8 cellular contexts compared by ENCODE assay signal in genomic region chr10:101569838-101570763, GRCh38. TPM values are rescaled to one million over a fixed set of nuclear protein-coding genes. Genes with fewer than 3 reads are reported as not detected.
DNase-seq lines count a peak whose midpoint lies in the region; TF ChIP-seq lines count a peak whose summit lies in the region.

No MANE protein-coding gene starts in this region.

- no peaks in the 10 kb centered on the region for H3K27me3 ChIP-seq in HAP-1 (ENCODE audit: low read depth)
- H3K27me3 ChIP-seq in WERI-Rb-1 (ENCODE audit: insufficient read depth, low read depth, severe bottlenecking) = no peaks in the 10 kb centered on the region
- no peaks in the 10 kb centered on the region for H3K27me3 ChIP-seq in mammary epithelial cell (ENCODE audit: insufficient read depth, low read length)
- H3K27me3 ChIP-seq in spleen (replicated peaks in 1 of 7) = peaks cover 2 to 62% (median 39%) of the 10 kb centered on the region in 7 donors

- in situ Hi-C loops in HAP-1 (cut with MboI; ENCODE audit: low sequenced_read_pairs) = loop anchor here (5.0 to 10.0 kb wide), 2 partner anchors 275 to 358 kb away; no protein-coding TSS in a partner anchor
- in situ Hi-C loops in mammary epithelial cell (cut with MboI; ENCODE audit: low sequenced_read_pairs in 2 of 2) = loop anchor here (5.0 to 10.0 kb wide), 3 partner anchors 268 to 355 kb away; no protein-coding TSS in a partner anchor

- H3K9me3 ChIP-seq in ES-I3 (ENCODE audit: control insufficient read depth, insufficient read depth, low read length) = no peaks in the 10 kb centered on the region
- H3K9me3 ChIP-seq in HAP-1 = 0 out of 2 replicates have a peak, but pooled peaks cover 2% of the 10 kb centered on the region
- peaks cover 6% of the 10 kb centered on the region for H3K9me3 ChIP-seq in WERI-Rb-1 (ENCODE audit: severe bottlenecking)
- H3K9me3 ChIP-seq in mammary epithelial cell (replicated peaks; ENCODE audit: insufficient read depth, low read length) = no peaks in the 10 kb centered on the region
- peaks cover 0 to 12% (median 3%) of the 10 kb centered on the region in 8 donors for H3K9me3 ChIP-seq in spleen

- WGBS in mammary epithelial cell (ENCODE audit: low coverage, missing lambda C conversion rate) = 0% methylated on average over 7 of the region's 61 CpGs
- WGBS in spleen, 5 donors = 0 to 4% (median 1%) methylated on average over 11 to 61 of the region's 61 CpGs

- DNase-seq in HAP-1 (ENCODE audit: low spot score in 2 of 2) (peak; percentile 85 to 92), NCI-H1048 (lab: John Stamatoyannopoulos, UW) (peak; percentile 28), WERI-Rb-1 (peak; percentile 84), mammary epithelial cell (peak; percentile 61), inferior parietal cortex (ENCODE audit: extremely low spot score) (peak; percentile 75), spleen (peak; percentile 94), NCI-H187 treated with DMSO at 0.1 percent for 48 hours (lab: John Stamatoyannopoulos, UW) (no peak)

- dilution Hi-C loops in mammary epithelial cell (cut with HindIII; ENCODE audit: low sequenced_read_pairs) = loop anchor here (10.0 kb wide), 1 partner anchor 275 kb away; no protein-coding TSS in a partner anchor

- peak; percentile 80 for TF ChIP-seq CTCF in WERI-Rb-1 (IDR thresholded peaks at IDR 0.05; ENCODE audit: low read depth, low read length)
- peak; percentile 24 to 75 for TF ChIP-seq CTCF in mammary epithelial cell (conservative IDR thresholded peaks at IDR 0.05 in 1 of 2, IDR thresholded peaks at IDR 0.05 in 1 of 2; ENCODE audit: extremely low read depth in 1 of 2, insufficient read depth in 1 of 2, low read depth in 1 of 2, low read length in 2 of 2)
- TF ChIP-seq CTCF in spleen (IDR thresholded peaks at IDR 0.05 in 8 of 11, conservative IDR thresholded peaks at IDR 0.05 in 3 of 11) = peak; percentile 62 to 99 (median 93)

- CTCF ChIA-PET in mammary epithelial cell (lab: Charles Lee; ENCODE audit: low non-redundant PET) = interaction anchor here (0.5 to 1.1 kb wide), 11 partner anchors 126 to 524 kb away, joined by 3 to 19 read pairs (median 4); no protein-coding TSS in a partner anchor

- no TSS peak for BruUV-seq in mammary epithelial cell (replicated peaks; lab: Mats Ljungman, UMichigan)

- peak overlapping the region; percentile 69 for H3K27ac ChIP-seq in WERI-Rb-1
- H3K27ac ChIP-seq in mammary epithelial cell (ENCODE audit: insufficient read depth, low read depth, low read length) = no peak overlapping the region
- H3K27ac ChIP-seq in spleen = peak overlapping the region in 2 of 8 donors; percentile 25 to 27

- H3K36me3 ChIP-seq in ES-I3 (ENCODE audit: insufficient read depth, low read length) = no peaks in the 10 kb centered on the region
- H3K36me3 ChIP-seq in HAP-1 (replicated peaks) = no peaks in the 10 kb centered on the region
- no peaks in the 10 kb centered on the region for H3K36me3 ChIP-seq in WERI-Rb-1
- H3K36me3 ChIP-seq in mammary epithelial cell (ENCODE audit: insufficient read depth, low read length) = no peaks in the 10 kb centered on the region
- H3K36me3 ChIP-seq in spleen = no peaks in the 10 kb centered on the region

- no peaks in the 10 kb centered on the region for H4K20me1 ChIP-seq in mammary epithelial cell (ENCODE audit: insufficient read depth, low read length)

- no peak for TF ChIP-seq POLR2A in spleen (IDR thresholded peaks at IDR 0.05)

- H3K4me1 ChIP-seq in ES-I3 (ENCODE audit: insufficient read depth, low read length) (0 out of 2 replicates have a peak, but pooled peaks cover 4% of the 10 kb centered on the region), HAP-1 (peaks cover 6% of the 10 kb centered on the region), mammary epithelial cell (ENCODE audit: insufficient read depth, low read length) (peaks cover 19% of the 10 kb centered on the region), spleen (peaks cover 15 to 38% (median 29%) of the 10 kb centered on the region in 6 donors)

- peak overlapping the region; percentile 69 for H3K9ac ChIP-seq in ES-I3 (ENCODE audit: low read depth, low read length)
- H3K9ac ChIP-seq in mammary epithelial cell (ENCODE audit: insufficient read depth, low read length) = peak overlapping the region; percentile 42

- no peaks in the 10 kb centered on the region for H3K79me2 ChIP-seq in mammary epithelial cell (ENCODE audit: insufficient read depth, low read length)

- H3K4me3 ChIP-seq in HAP-1 = peak overlapping the region; percentile 73
- H3K4me3 ChIP-seq in WERI-Rb-1 (ENCODE audit: low read depth, low read length) = peak overlapping the region; percentile 92
- peak overlapping the region; percentile 56 to 80 (median 72) for H3K4me3 ChIP-seq in mammary epithelial cell (replicated peaks in 1 of 3; ENCODE audit: insufficient read depth in 1 of 3, low read depth in 2 of 3, low read length in 3 of 3)
- H3K4me3 ChIP-seq in spleen = peak overlapping the region; percentile 38 to 89 (median 58)

- H3K4me2 ChIP-seq in mammary epithelial cell (ENCODE audit: insufficient read depth, low read depth, low read length) = peak overlapping the region; percentile 95

- H2AFZ ChIP-seq in mammary epithelial cell (ENCODE audit: low read depth, low read length) = peak overlapping the region; percentile 96

- intact Hi-C loops in mammary epithelial cell (cut with micrococcal nuclease) (loop anchor here (1.0 to 5.0 kb wide), 8 partner anchors 34 to 508 kb away; partner anchors contain the start of gene KAZALD1), spleen (cut with DNase I; ENCODE audit: low total_unique reads) (loop anchor here (5.0 kb wide), 1 partner anchor 358 kb away; no protein-coding TSS in a partner anchor)

RNA-seq across cellular contexts. Expression of gene POLL, which starts 18.0 kb away (rescaled TPM):
- total RNA-seq in mammary epithelial cell (10 to 100 TPM; 14.7 to 30.3 TPM), spleen (10 to 100 TPM; 27.6 to 36.7 (median 28.9) TPM)
- polyA plus RNA-seq in mammary epithelial cell (17.7 TPM), spleen (10 to 100 TPM; 22.3 to 40.3 (median 39.0) TPM)
- 40.8 TPM for polyA minus RNA-seq in mammary epithelial cell

RNA-seq across cellular contexts. Expression of gene DPCD, which starts 18.0 kb away (rescaled TPM):
- total RNA-seq in mammary epithelial cell (10 to 100 TPM; 25.8 to 32.2 TPM), spleen (1 to 10 TPM; 3.2 to 9.6 (median 5.4) TPM)
- polyA plus RNA-seq in mammary epithelial cell (57.6 TPM), spleen (1 to 10 TPM; 3.2 to 4.5 (median 4.4) TPM)
- polyA minus RNA-seq in mammary epithelial cell = 47.5 TPM
